12 cellular contexts compared by ENCODE assay signal in genomic region chr15:39594056-39594763, GRCh38. TPM values are rescaled to one million over a fixed set of nuclear protein-coding genes. Genes with fewer than 3 reads are reported as not detected.
DNase-seq lines count a peak whose midpoint lies in the region; ATAC-seq, FAIRE-seq and TF ChIP-seq lines count a peak whose summit lies in the region.
"Had no signal": no experiment of that assay in that cellular context is flagged by ENCODE, and none has a peak within 500 bp of the region (broad histone marks: within the 10 kb centered on the region; RNA-seq: fewer than 3 reads in every experiment).

No MANE protein-coding gene starts in this region.

- TF ChIP-seq CTCF in AG09319 (IDR thresholded peaks at IDR 0.05; ENCODE audit: low read depth, low read length) = no peak

- no peak for TF ChIP-seq POLR2A in GM12892 (IDR thresholded peaks at IDR 0.05; ENCODE audit: low read depth, low read length)

- FAIRE-seq in GM12892 (lab: Jason Lieb, UNC) = no peak

- no peaks in the 10 kb centered on the region for H3K9me2 ChIP-seq in GM23248 (ENCODE audit: insufficient read depth)

- ATAC-seq in left colon = peak; percentile 45
- no peak for ATAC-seq in HG02588 (IDR thresholded peaks at IDR 0.05; ENCODE audit: unreplicated experiment)

- intact Hi-C loops in left colon (cut with DNase I, micrococcal nuclease) = loop anchor here in 1 of 2 donors (10.0 kb wide), 1 partner anchor 161 kb away; no protein-coding TSS in a partner anchor

- peaks cover 51% of the 10 kb centered on the region; the same call in 1 of the 2 replicates for H4K20me1 ChIP-seq in GM23248 (ENCODE audit: insufficient read depth)

- H3K4me1 ChIP-seq in GM23248 (ENCODE audit: insufficient read depth) = no peaks in the 10 kb centered on the region; the same call in 1 of the 2 replicates
- H3K4me1 ChIP-seq in adipocyte (ENCODE audit: control insufficient read depth, insufficient read depth, low read length) = peaks cover 7% of the 10 kb centered on the region

- H3K9me3 ChIP-seq in GM23248 (ENCODE audit: low read depth) (no peaks in the 10 kb centered on the region), adipocyte (ENCODE audit: control insufficient read depth, low read length) (no peaks in the 10 kb centered on the region)

- H3K36me3 ChIP-seq in GM23248 (ENCODE audit: low read depth) (peaks cover 88% of the 10 kb centered on the region), adipocyte (ENCODE audit: control insufficient read depth, insufficient read depth, low read length, severe bottlenecking) (peaks cover 87% of the 10 kb centered on the region)

- WGBS in GM23248 (ENCODE audit: low coverage in 1 of 2, low lambda C conversion rate in 2 of 2, missing lambda C conversion rate in 2 of 2), 2 experiments = 74 to 80% methylated on average over 8 of the region's 8 CpGs

- peak overlapping the region; percentile 89 for H3K9ac ChIP-seq in GM23248
- H3K9ac ChIP-seq in adipocyte (ENCODE audit: low read length) = peak overlapping the region; percentile 7

- H3K27ac ChIP-seq in GM23248 = peak overlapping the region; percentile 95

- peaks cover 100% of the 10 kb centered on the region for H3F3A ChIP-seq in GM23248 (ENCODE audit: insufficient read depth)

- peak overlapping the region; percentile 75 for H3K4me2 ChIP-seq in GM23248 (ENCODE audit: unreplicated experiment)

- in situ Hi-C loops in GM23248 (cut with MboI) = no loop called here

- DNase-seq in AG09319 (ENCODE audit: extremely low read depth, low read depth) = peak; percentile 35
- DNase-seq in GM23248 = peak; percentile 41
- DNase-seq in adipocyte (ENCODE audit: low read depth) = peak; percentile 16
- DNase-seq in left colon = peak in 1 of 2 donors; percentile 46
- no peak for DNase-seq in GM12892 (ENCODE audit: insufficient read length)
- DNase-seq in amygdala (lab: John Stamatoyannopoulos, UW) = no peak
- no peak for DNase-seq in A172 (ENCODE audit: low spot score)
- DNase-seq: cortex of kidney, GOT3, MV-4-11, NCI-H526 had no signal

- H3K4me3 ChIP-seq in GM23248 (peak overlapping the region; percentile 74), adipocyte (ENCODE audit: low read length) (no peak overlapping the region)

- H3K79me2 ChIP-seq in GM23248 (ENCODE audit: insufficient read depth) = no peaks in the 10 kb centered on the region

- H3K27me3 ChIP-seq in GM23248 (replicated peaks; ENCODE audit: insufficient read depth) (no peaks in the 10 kb centered on the region), adipocyte (replicated peaks; ENCODE audit: control insufficient read depth, insufficient read depth, low read length) (no peaks in the 10 kb centered on the region)

- H2AFZ ChIP-seq in GM23248 = no peak overlapping the region

RNA-seq across cellular contexts. Expression of gene THBS1, which starts 13.3 kb away (rescaled TPM):
- 7,697 and 8,549 TPM in 2 replicates for total RNA-seq in GM23248 (2014; rRNA removed; shearing (Covaris generic))
- polyA plus RNA-seq in GM23248 (2016; fragmentation: Nextera tagmentation; extraction: Ambion mirVana) = 2,858 and 2,877 TPM in 2 replicates
- total RNA-seq in left colon = 100 to 1,000 TPM; 174 to 181 TPM
- 0.23 TPM for polyA plus RNA-seq in GM12892 (2012; ENCODE audit: missing spikeins)
- 26.4 and 49.2 TPM in 2 replicates for total RNA-seq in A172 (2014; rRNA removed; shearing (Covaris generic))

Comparison
In these comparisons a context has a peak if more than half of its experiments do, and no peak if none do; other contexts are left out.
1. DNase-seq: peak in AG09319 (single experiment), GM23248 (single experiment) and adipocyte (single experiment); none in GM12892 (single experiment), amygdala (0 of 56) and A172 (single experiment).
2. RNA of gene THBS1, which starts 13.3 kb away (total RNA-seq): 7,697 to 8,549 TPM in GM23248; 174 to 181 TPM in left colon and 26.4 to 49.2 TPM in A172; every median in the first group is over 10 times any median in the second.